24 cellular contexts compared by ENCODE assay signal in genomic region chr12:91732086-91732485, GRCh38.
DNase-seq lines count a peak whose midpoint lies in the region; ATAC-seq and TF ChIP-seq lines count a peak whose summit lies in the region.
"Had no signal": no experiment of that assay in that cellular context is flagged by ENCODE, and none has a peak within 500 bp of the region (broad histone marks: within the 10 kb centered on the region; RNA-seq: fewer than 3 reads in every experiment).

No MANE protein-coding gene starts in this region.

- ATAC-seq in PC-3 (0 out of 2 replicates have a peak, but pooled peaks have one; percentile 29), natural killer cell (no peak), GM18909 (IDR thresholded peaks at IDR 0.05; ENCODE audit: poor library complexity, unreplicated experiment) (no peak)
- ATAC-seq: A549; heart right ventricle; left colon; naive thymus-derived CD4-positive, alpha-beta T cell; stimulated activated naive B cell treated with anti-CD40 and anti-IgM and Interleukin-4, amounts not matched to agents 10 μg/mL and 1 μg/mL and 100 μg/mL, for 72 hours; WTC11 had no signal

- H3K36me3 ChIP-seq in PC-3 (ENCODE audit: low read depth, low read length) (no peaks in the 10 kb centered on the region), Peyer's patch (no peaks in the 10 kb centered on the region)
- H3K36me3 ChIP-seq: BLaER1 treated with 17β-estradiol and CSF1 and Interleukin-3, amounts not matched to agents 10 nM and 100 nM; esophagus squamous epithelium; heart right ventricle had no signal

- H3K9ac ChIP-seq in PC-3 (ENCODE audit: low read length): no peak overlapping the region
- H3K9ac ChIP-seq: BLaER1 treated with 17β-estradiol and CSF1 and Interleukin-3, amounts not matched to agents 10 nM and 100 nM had no signal

- no peak overlapping the region for H3K27ac Mint-ChIP-seq in natural killer cell
- H3K27ac Mint-ChIP-seq: activated naive CD8-positive, alpha-beta T cell treated with anti-CD3 and anti-CD28 coated beads, Interleukin-2, amount 10 ng/mL, durations not matched to agents 7 days and 5 days; naive thymus-derived CD4-positive, alpha-beta T cell; stimulated activated naive B cell treated with anti-CD40 and anti-IgM and Interleukin-4, amounts not matched to agents 10 μg/mL and 1 μg/mL and 100 μg/mL, for 72 hours; WTC11 had no signal

- H3K4me3 ChIP-seq in AG10803 (ENCODE audit: low read length) (no peak overlapping the region), PC-3 (ENCODE audit: low read length) (no peak overlapping the region), epithelial cell of esophagus (ENCODE audit: low read length) (no peak overlapping the region), Peyer's patch (no peak overlapping the region)
- H3K4me3 ChIP-seq: A549; BLaER1 treated with 17β-estradiol and CSF1 and Interleukin-3, amounts not matched to agents 10 nM and 100 nM; esophagus squamous epithelium; heart right ventricle had no signal

- CTCF ChIA-PET in PC-3 (lab: Charles Lee): interaction anchor here (0.8 kb wide), 1 partner anchor 79 kb away, joined by 3 read pairs; no protein-coding TSS in a partner anchor

- H3K9me3 ChIP-seq in PC-3 (ENCODE audit: low read length) (no peaks in the 10 kb centered on the region), Peyer's patch (no peaks in the 10 kb centered on the region)
- H3K9me3 ChIP-seq: A549; BLaER1 treated with 17β-estradiol and CSF1 and Interleukin-3, amounts not matched to agents 10 nM and 100 nM; esophagus squamous epithelium had no signal

- peaks cover 0 to 5% of the 10 kb centered on the region in 2 donors for H3K9me3 Mint-ChIP-seq in natural killer cell

- H4K20me1 ChIP-seq in PC-3 (ENCODE audit: low read length): no peaks in the 10 kb centered on the region
- H4K20me1 ChIP-seq: BLaER1 treated with 17β-estradiol and CSF1 and Interleukin-3, amounts not matched to agents 10 nM and 100 nM had no signal

- H3K4me3 Mint-ChIP-seq in natural killer cell: no peak overlapping the region
- H3K4me3 Mint-ChIP-seq: activated naive CD8-positive, alpha-beta T cell treated with anti-CD3 and anti-CD28 coated beads, Interleukin-2, amount 10 ng/mL, durations not matched to agents 7 days and 5 days; naive thymus-derived CD4-positive, alpha-beta T cell; stimulated activated naive B cell treated with anti-CD40 and anti-IgM and Interleukin-4, amounts not matched to agents 10 μg/mL and 1 μg/mL and 100 μg/mL, for 72 hours; WTC11 had no signal

- no peak overlapping the region for H2AFZ ChIP-seq in PC-3 (ENCODE audit: low read length)

- POLR2A ChIA-PET in PC-3 (lab: Charles Lee; ENCODE audit: unreplicated experiment): no interaction called here

- no TSS peak for BruUV-seq in PC-3 (replicated peaks; lab: Mats Ljungman, UMichigan)

- H3K4me1 Mint-ChIP-seq in natural killer cell: no peaks in the 10 kb centered on the region
- H3K4me1 Mint-ChIP-seq: activated naive CD8-positive, alpha-beta T cell treated with anti-CD3 and anti-CD28 coated beads, Interleukin-2, amount 10 ng/mL, durations not matched to agents 7 days and 5 days; naive thymus-derived CD4-positive, alpha-beta T cell; stimulated activated naive B cell treated with anti-CD40 and anti-IgM and Interleukin-4, amounts not matched to agents 10 μg/mL and 1 μg/mL and 100 μg/mL, for 72 hours; WTC11 had no signal

- H3K4me1 ChIP-seq in PC-3 (ENCODE audit: insufficient read depth, low read length) (no peaks in the 10 kb centered on the region), Peyer's patch (no peaks in the 10 kb centered on the region)
- H3K4me1 ChIP-seq: A549; BLaER1 treated with 17β-estradiol and CSF1 and Interleukin-3, amounts not matched to agents 10 nM and 100 nM; esophagus squamous epithelium; heart right ventricle had no signal

- TF ChIP-seq CTCF in AG10803 (conservative IDR thresholded peaks at IDR 0.05; ENCODE audit: low read length) (0 out of 2 replicates have a peak, but pooled peaks have one; percentile 2), PC-3 (conservative IDR thresholded peaks at IDR 0.05; ENCODE audit: low read depth, low read length) (no peak), epithelial cell of esophagus (IDR thresholded peaks at IDR 0.05; ENCODE audit: insufficient read depth, low read depth, low read length, missing control alignments) (no peak), Peyer's patch (IDR thresholded peaks at IDR 0.05) (no peak), natural killer cell (IDR thresholded peaks at IDR 0.05) (no peak)

- H3K27me3 ChIP-seq in PC-3 (ENCODE audit: low read length): no peaks in the 10 kb centered on the region
- no peaks in the 10 kb centered on the region for H3K27me3 ChIP-seq in Peyer's patch
- H3K27me3 ChIP-seq: BLaER1 treated with 17β-estradiol and CSF1 and Interleukin-3, amounts not matched to agents 10 nM and 100 nM; esophagus squamous epithelium; heart right ventricle had no signal

- peak; percentile 55 for DNase-seq in AG10803 (ENCODE audit: low read depth)
- DNase-seq in PC-3: peak; percentile 37
- DNase-seq in epithelial cell of esophagus (ENCODE audit: low read depth): peak; percentile 30
- peak; percentile 17 for DNase-seq in kidney glomerular epithelial cell (lab: John Stamatoyannopoulos, UW)
- DNase-seq in foreskin melanocyte: no peak
- DNase-seq in Peyer's patch: no peak
- no peak for DNase-seq in natural killer cell
- DNase-seq: activated effector memory CD4-positive, alpha-beta T cell treated with Interleukin-2 at 50 U/mL for 16 hours; activated naive CD8-positive, alpha-beta T cell treated with anti-CD3 and anti-CD28 coated beads, Interleukin-2, amount 10 ng/mL, durations not matched to agents 7 days and 5 days; cortex of kidney; DMS79 treated with DMSO at 0.1 percent for 48 hours; esophagus squamous epithelium; heart right ventricle; left colon; naive thymus-derived CD4-positive, alpha-beta T cell; NCI-H1092 treated with DMSO at 0.1 percent for 48 hours; NCI-H1930; stimulated activated CD4-positive, alpha-beta T cell treated with anti-CD3 and anti-CD28 coated beads, Interleukin-12 subunit alpha, Interleukin-12 subunit beta, amount 100 ng/mL, for 4 hours; stimulated activated CD4-positive, alpha-beta T cell treated with anti-CD3 and anti-CD28 coated beads, Interleukin-4, amount 100 ng/mL, for 24 hours; stimulated activated naive B cell treated with anti-CD40 and anti-IgM and Interleukin-4, amounts not matched to agents 10 μg/mL and 1 μg/mL and 100 μg/mL, for 72 hours had no signal

- peaks cover 9 to 40% of the 10 kb centered on the region in 2 donors for H3K27me3 Mint-ChIP-seq in natural killer cell (ENCODE audit: low read depth in 2 of 2)
- H3K27me3 Mint-ChIP-seq: activated naive CD8-positive, alpha-beta T cell treated with anti-CD3 and anti-CD28 coated beads, Interleukin-2, amount 10 ng/mL, durations not matched to agents 7 days and 5 days; naive thymus-derived CD4-positive, alpha-beta T cell had no signal

- no peak overlapping the region for H3K4me2 ChIP-seq in PC-3 (ENCODE audit: low read length)
- H3K4me2 ChIP-seq: A549; BLaER1 treated with 17β-estradiol and CSF1 and Interleukin-3, amounts not matched to agents 10 nM and 100 nM had no signal

- H3K9me2 ChIP-seq in PC-3 (replicated peaks; ENCODE audit: low read length): no peaks in the 10 kb centered on the region

- H3K27ac ChIP-seq in PC-3 (ENCODE audit: low read length) (0 out of 2 replicates have a peak overlapping the region, but pooled peaks have one; percentile 2), Peyer's patch (no peak overlapping the region)
- H3K27ac ChIP-seq: A549; BLaER1 treated with 17β-estradiol and CSF1 and Interleukin-3, amounts not matched to agents 10 nM and 100 nM; esophagus squamous epithelium; heart right ventricle had no signal

- no peaks in the 10 kb centered on the region for H3K79me2 ChIP-seq in PC-3 (ENCODE audit: low read length)

- TF ChIP-seq POLR2A in Peyer's patch (IDR thresholded peaks at IDR 0.05): no peak

- intact Hi-C loops in PC-3 (cut with micrococcal nuclease): no loop called here
- intact Hi-C loops in natural killer cell (cut with micrococcal nuclease): no loop called here

- H3F3A ChIP-seq in PC-3 (ENCODE audit: low read length, unreplicated experiment): no peaks in the 10 kb centered on the region

- peaks cover 5% of the 10 kb centered on the region for H3K36me3 Mint-ChIP-seq in natural killer cell
- H3K36me3 Mint-ChIP-seq: stimulated activated naive B cell treated with anti-CD40 and anti-IgM and Interleukin-4, amounts not matched to agents 10 μg/mL and 1 μg/mL and 100 μg/mL, for 72 hours; WTC11 had no signal

Comparison
In these comparisons a context has a peak if more than half of its experiments do, and no peak if none do; other contexts are left out.
1. DNase-seq: peak in AG10803 (single experiment), PC-3 (single experiment), epithelial cell of esophagus (single experiment) and kidney glomerular epithelial cell (single experiment); none in foreskin melanocyte (single experiment), Peyer's patch (0 of 3) and natural killer cell (single experiment).